23 cellular contexts compared by ENCODE assay signal in genomic region chr2:25238920-25239319, GRCh38.
A peak's percentile ranks its signal among the peaks of the same experiment; 100 is the strongest.
DNase-seq lines count a peak whose midpoint lies in the region; ATAC-seq, FAIRE-seq and TF ChIP-seq lines count a peak whose summit lies in the region.
"Had no signal": no experiment of that assay in that cellular context is flagged by ENCODE, and none has a peak within 500 bp of the region (broad histone marks: within the 10 kb centered on the region; RNA-seq: fewer than 3 reads in every experiment).

No MANE protein-coding gene starts in this region.

- H3K4me1 Mint-ChIP-seq in activated CD4-positive, alpha-beta T cell treated with anti-CD3 and anti-CD28 coated beads, Interleukin-2, amount 10 ng/mL, durations not matched to agents 7 days and 5 days: no peaks in the 10 kb centered on the region
- H3K4me1 Mint-ChIP-seq: GM23338 had no signal

- no peak for FAIRE-seq in kidney (lab: Jason Lieb, UNC)
- FAIRE-seq: A549, G401.6, GM12891, GM18507, H54, HepG2 had no signal

- H3K9me3 ChIP-seq in cardiac muscle cell (ENCODE audit: low read depth) (no peaks in the 10 kb centered on the region), kidney (ENCODE audit: control insufficient read depth in 1 of 2, low read length in 2 of 2) (no peaks in the 10 kb centered on the region)
- H3K9me3 ChIP-seq: A549 had no signal

- no peak for DNase-seq in activated CD4-positive, alpha-beta T cell treated with anti-CD3 and anti-CD28 coated beads, Interleukin-2, amount 10 ng/mL, durations not matched to agents 7 days and 5 days
- DNase-seq in activated CD4-positive, alpha-beta T cell treated with anti-CD3 and anti-CD28 coated beads for 48 hours: no peak
- DNase-seq in cardiac muscle cell (ENCODE audit: low read depth in 1 of 2, low spot score in 1 of 2): no peak
- DNase-seq in left ventricle myocardium superior: no peak
- peak; percentile 48 for DNase-seq in kidney
- DNase-seq in DMS153 (lab: John Stamatoyannopoulos, UW): no peak
- no peak for DNase-seq in foreskin keratinocyte
- DNase-seq: AML-193; CD8-positive, alpha-beta memory T cell; COR-L47; DMS 273 treated with DMSO at 0.1 percent for 48 hours; HCEC 1CT had no signal

- H3K27me3 Mint-ChIP-seq in activated CD4-positive, alpha-beta T cell treated with anti-CD3 and anti-CD28 coated beads, Interleukin-2, amount 10 ng/mL, durations not matched to agents 7 days and 5 days: no peaks in the 10 kb centered on the region
- H3K27me3 Mint-ChIP-seq: IgD-negative memory B cell had no signal

- CTCF ChIA-PET in activated CD4-positive, alpha-beta T cell treated with anti-CD3 and anti-CD28 coated beads, Interleukin-2, amount 10 ng/mL, durations not matched to agents 7 days and 5 days (lab: Charles Lee): no interaction called here

- no peak overlapping the region for H3K4me3 ChIP-seq in cardiac muscle cell
- H3K4me3 ChIP-seq in kidney (ENCODE audit: low read length in 2 of 2): no peak overlapping the region
- H3K4me3 ChIP-seq: A549, GM23338 had no signal

- no peak overlapping the region for H3K9ac ChIP-seq in kidney (ENCODE audit: low read length in 2 of 2)

- H3K27ac ChIP-seq in cardiac muscle cell (peak overlapping the region; percentile 5), kidney (ENCODE audit: low read depth in 2 of 2, low read length in 2 of 2) (no peak overlapping the region), foreskin keratinocyte (no peak overlapping the region)
- H3K27ac ChIP-seq: 22Rv1, A549, C4-2B had no signal

- H3K4me1 ChIP-seq in cardiac muscle cell (ENCODE audit: low read depth) (peaks cover 9% of the 10 kb centered on the region), kidney (ENCODE audit: control insufficient read depth in 1 of 2, insufficient read depth in 1 of 2, low read depth in 1 of 2, low read length in 2 of 2) (no peaks in the 10 kb centered on the region), foreskin keratinocyte (no peaks in the 10 kb centered on the region)
- H3K4me1 ChIP-seq: A549 had no signal

- TF ChIP-seq CTCF in cardiac muscle cell (IDR thresholded peaks at IDR 0.05; ENCODE audit: low read depth, low read length): no peak
- no peak for TF ChIP-seq CTCF in kidney (IDR thresholded peaks at IDR 0.05; ENCODE audit: borderline replicate concordance, extremely low read depth, insufficient read depth)
- no peak for TF ChIP-seq CTCF in foreskin keratinocyte (conservative IDR thresholded peaks at IDR 0.05)

- ATAC-seq in left ventricle myocardium superior (no peak), foreskin keratinocyte (no peak), HG02884 (IDR thresholded peaks at IDR 0.05; ENCODE audit: unreplicated experiment) (no peak)
- ATAC-seq: A549, GM23338, HepG2 had no signal

- H3K36me3 ChIP-seq in cardiac muscle cell (peaks cover 80% of the 10 kb centered on the region), kidney (ENCODE audit: control insufficient read depth in 1 of 2, insufficient read depth in 2 of 2, low read length in 2 of 2) (peaks cover 44 to 58% of the 10 kb centered on the region in 2 donors)

- H3K27me3 ChIP-seq in cardiac muscle cell: no peaks in the 10 kb centered on the region
- no peaks in the 10 kb centered on the region for H3K27me3 ChIP-seq in foreskin keratinocyte

- POLR2A ChIA-PET in activated CD4-positive, alpha-beta T cell treated with anti-CD3 and anti-CD28 coated beads, Interleukin-2, amount 10 ng/mL, durations not matched to agents 7 days and 5 days (lab: Charles Lee): no interaction called here

- H3K27ac Mint-ChIP-seq in activated CD4-positive, alpha-beta T cell treated with anti-CD3 and anti-CD28 coated beads, Interleukin-2, amount 10 ng/mL, durations not matched to agents 7 days and 5 days: peak overlapping the region; percentile 9
- H3K27ac Mint-ChIP-seq: GM23338, IgD-negative memory B cell had no signal

- H3K36me3 Mint-ChIP-seq in activated CD4-positive, alpha-beta T cell treated with anti-CD3 and anti-CD28 coated beads, Interleukin-2, amount 10 ng/mL, durations not matched to agents 7 days and 5 days (ENCODE audit: low read depth): peaks cover 59% of the 10 kb centered on the region

- no peaks in the 10 kb centered on the region for H3K9me3 Mint-ChIP-seq in activated CD4-positive, alpha-beta T cell treated with anti-CD3 and anti-CD28 coated beads, Interleukin-2, amount 10 ng/mL, durations not matched to agents 7 days and 5 days
- H3K9me3 Mint-ChIP-seq: CD8-positive, alpha-beta memory T cell; GM23338; IgD-negative memory B cell had no signal

- intact Hi-C loops in left ventricle myocardium superior (cut with micrococcal nuclease) (no loop called here), kidney (cut with DNase I) (no loop called here)

- H3K4me3 Mint-ChIP-seq in activated CD4-positive, alpha-beta T cell treated with anti-CD3 and anti-CD28 coated beads, Interleukin-2, amount 10 ng/mL, durations not matched to agents 7 days and 5 days: no peak overlapping the region
- H3K4me3 Mint-ChIP-seq: CD8-positive, alpha-beta memory T cell; GM23338; IgD-negative memory B cell had no signal
